In the genomic region with DNA sequence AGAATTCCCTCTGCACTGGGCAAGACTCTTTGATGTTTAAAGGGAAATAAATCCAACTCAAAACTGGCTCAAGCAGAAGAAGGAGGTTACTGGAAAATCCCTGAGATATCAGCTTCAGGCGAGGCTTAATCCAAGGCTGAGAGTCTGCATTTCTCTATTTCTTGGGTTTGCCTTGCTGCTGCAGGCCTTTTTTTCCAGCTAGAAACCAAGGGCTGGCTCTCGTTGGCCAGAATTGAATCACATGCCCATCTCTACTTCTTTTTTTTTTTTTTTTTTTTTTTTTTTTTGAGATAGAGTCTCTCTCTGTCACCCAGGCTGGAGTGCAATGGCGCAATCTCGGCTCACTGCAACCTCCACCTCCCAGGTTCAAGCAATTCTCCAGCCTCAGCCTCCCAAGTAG, we compare ENCODE assay signal across 12 cellular contexts. TPM values are rescaled to one million over a fixed set of nuclear protein-coding genes. Genes with fewer than 3 reads are reported as not detected.
DNase-seq lines count a peak whose midpoint lies in the region; TF ChIP-seq lines count a peak whose summit lies in the region.
"Not testable (repeated sequence)": the region's sequence is repeated elsewhere in the genome, so short reads cannot be mapped to it uniquely, and the experiment has no call there.
"Had no signal": no experiment of that assay in that cellular context is flagged by ENCODE, and none has a peak within 500 bp of the region (broad histone marks: within the 10 kb centered on the region; RNA-seq: fewer than 3 reads in every experiment).

No MANE protein-coding gene starts in this region.

- H3K4me1 ChIP-seq in BLaER1 (peaks cover 33% of the 10 kb centered on the region), spleen (peaks cover 0 to 90% (median 12%) of the 10 kb centered on the region in 6 donors)
- not testable (repeated sequence) for H3K4me1 ChIP-seq in left ventricle myocardium inferior

- peak overlapping the region; percentile 66 for H3K4me2 ChIP-seq in BLaER1

- H3K27ac ChIP-seq in BLaER1, result not testable (repeated sequence)
- peak overlapping the region; percentile 38 for H3K27ac ChIP-seq in left ventricle myocardium inferior (replicated peaks)
- H3K27ac ChIP-seq in spleen, result peak overlapping the region; percentile 13 to 92 (median 84)

- H3K27me3 ChIP-seq in BLaER1; spleen (replicated peaks in 1 of 7): not testable (repeated sequence)
- H3K27me3 ChIP-seq in left ventricle myocardium inferior (ENCODE audit: low read depth), result peaks cover 90% of the 10 kb centered on the region

- not testable (repeated sequence) for TF ChIP-seq POLR2A in spleen (IDR thresholded peaks at IDR 0.05)

- not testable (repeated sequence) for H4K20me1 ChIP-seq in BLaER1

- H3K9me3 ChIP-seq in BLaER1; left ventricle myocardium inferior (replicated peaks); spleen: not testable (repeated sequence)

- intact Hi-C loops in left ventricle myocardium inferior (cut with micrococcal nuclease); spleen (cut with DNase I; ENCODE audit: low total_unique reads): not testable (repeated sequence)

- H3K9ac ChIP-seq in BLaER1, result not testable (repeated sequence)

- H3K4me3 ChIP-seq in BLaER1, left ventricle myocardium inferior: not testable (repeated sequence)
- peak overlapping the region in 3 of 8 donors; percentile 11 to 59 (median 12) for H3K4me3 ChIP-seq in spleen

- 42 to 76% (median 55%) methylated on average over 4 of the region's 4 CpGs for WGBS in spleen, 5 donors

- not testable (repeated sequence) for TF ChIP-seq CTCF in left ventricle myocardium inferior (IDR thresholded peaks at IDR 0.05; ENCODE audit: borderline replicate concordance); spleen (IDR thresholded peaks at IDR 0.05 in 8 of 11, conservative IDR thresholded peaks at IDR 0.05 in 3 of 11)

- in situ Hi-C loops in KBM-7 (cut with MboI; ENCODE audit: low pct_unique_long_range_greater_than_20kb, low sequenced_read_pairs), result not testable (repeated sequence)

- DNase-seq in KBM-7 (peak; percentile 55), NOMO-1 treated with DMSO at 0.1 percent for 48 hours (lab: John Stamatoyannopoulos, UW; ENCODE audit: unreplicated experiment) (peak; percentile 65), SIG-M5 treated with dmso at 0.1 percent for 504 hours (lab: John Stamatoyannopoulos, UW; ENCODE audit: unreplicated experiment) (peak; percentile 76), amniotic epithelial cell (ENCODE audit: low read depth) (peak; percentile 7), medulla oblongata (ENCODE audit: extremely low spot score) (peak; percentile 46)
- DNase-seq in left ventricle myocardium inferior, spleen: not testable (repeated sequence)

- H3K36me3 ChIP-seq in BLaER1, left ventricle myocardium inferior: not testable (repeated sequence)
- H3K36me3 ChIP-seq in spleen, result peaks cover 0 to 18% (median 0%) of the 10 kb centered on the region in 6 donors

RNA-seq across cellular contexts. Expression of gene HCK, which starts 11.7 kb away (rescaled TPM):
- total RNA-seq in left ventricle myocardium inferior, result 4.3 TPM
- 100 to 1,000 TPM; 139 to 341 (median 155) TPM for total RNA-seq in spleen
- 10 to 100 TPM; 44.3 to 76.4 (median 53.0) TPM for polyA plus RNA-seq in spleen
- total RNA-seq: A172, Calu3 had no signal
- polyA plus RNA-seq: SK-N-SH had no signal

RNA-seq across cellular contexts. Expression of gene TM9SF4, which starts 45.8 kb away (rescaled TPM):
- total RNA-seq in left ventricle myocardium inferior, result 27.0 TPM
- 10 to 100 TPM; 33.6 to 58.3 (median 42.7) TPM for total RNA-seq in spleen
- 10 to 100 TPM; 12.0 to 13.7 (median 13.3) TPM for polyA plus RNA-seq in spleen

RNA-seq across cellular contexts. Expression of gene CCM2L, which starts 53.5 kb away (rescaled TPM):
- total RNA-seq in left ventricle myocardium inferior, result 7.5 TPM
- 100 to 1,000 TPM in 5 of 7 donors, 10 to 100 TPM in 2; 64.8 to 186 (median 138) TPM for total RNA-seq in spleen
- 100 to 1,000 TPM in 1 of 3 donors, 10 to 100 TPM in 2; 27.6 to 158 (median 71.1) TPM for polyA plus RNA-seq in spleen
- total RNA-seq: A172, Calu3, T-cell had no signal
- polyA plus RNA-seq: SK-N-SH had no signal

Comparison
In these comparisons a context has a peak if more than half of its experiments do, and no peak if none do; other contexts are left out.
1. RNA of gene HCK, which starts 11.7 kb away (total RNA-seq): 139 to 341 TPM in spleen; 4.3 TPM in left ventricle myocardium inferior (single experiment); every median in the first group is over 10 times any median in the second.